33 cellular contexts compared by ENCODE assay signal in genomic region chr5:174585472-174585871, GRCh38.
"Had no signal": no experiment of that assay in that cellular context is flagged by ENCODE, and none has a peak within 500 bp of the region (broad histone marks: within the 10 kb centered on the region; RNA-seq: fewer than 3 reads in every experiment).

No MANE protein-coding gene starts in this region.

- H3K36me3 ChIP-seq: adrenal gland, ascending aorta, brain microvascular endothelial cell, breast epithelium, cardiac muscle cell, colonic mucosa had no signal

- H3K4me3 ChIP-seq: adrenal gland, ascending aorta, body of pancreas, breast epithelium, cardiac muscle cell, colonic mucosa had no signal

- DNase-seq: activated effector memory CD4-positive, alpha-beta T cell treated with anti-CD3 and anti-CD28 coated beads, Interleukin-2, amount 50 U/mL, for 16 hours; activated gamma-delta T cell; activated gamma-delta T cell treated with Interleukin-2 at 50 U/mL for 16 hours; activated naive CD4-positive, alpha-beta T cell; activated naive CD4-positive, alpha-beta T cell treated with anti-CD3 and anti-CD28 coated beads for 36 hours; activated naive CD4-positive, alpha-beta T cell treated with anti-CD3 and anti-CD28 coated beads, Interleukin-2, amount 10 ng/mL, durations not matched to agents 7 days and 5 days; activated naive CD4-positive, alpha-beta T cell treated with anti-CD3 and anti-CD28 coated beads, Interleukin-2, amount 50 U/mL, for 16 hours; activated naive CD4-positive, alpha-beta T cell treated with Interleukin-2 at 50 U/mL for 16 hours; activated naive CD8-positive, alpha-beta T cell treated with anti-CD3 and anti-CD28 coated beads for 36 hours; activated naive CD8-positive, alpha-beta T cell treated with anti-CD3 and anti-CD28 coated beads, Interleukin-2, amount 10 ng/mL, durations not matched to agents 7 days and 5 days; activated naive CD8-positive, alpha-beta T cell treated with anti-CD3 and anti-CD28 coated beads, Interleukin-2, amount 50 U/mL, for 24 hours; activated T-cell treated with anti-CD3 and anti-CD28 coated beads, Interleukin-2, amount 50 U/mL, for 4 hours; activated T-cell treated with anti-CD3 and anti-CD28 coated beads, Interleukin-2, amount 50 U/mL, for 48 hours; activated T-cell treated with anti-CD3 and anti-CD28 coated beads, Interleukin-2, amount 50 U/mL, for 72 hours; adrenal gland; amniotic stem cell; amygdala; anterior cingulate cortex; aorta; body of pancreas; brain microvascular endothelial cell; caudate nucleus; central memory CD4-positive, alpha-beta T cell; cerebellar nuclear complex; colonic mucosa had no signal

- FAIRE-seq: astrocyte, bronchial epithelial cell, colon had no signal

- H3K27ac ChIP-seq: adrenal gland, ascending aorta, body of pancreas, brain microvascular endothelial cell, breast epithelium, cardiac muscle cell, colonic mucosa had no signal

- H3K9me3 ChIP-seq: adrenal gland, ascending aorta, body of pancreas, breast epithelium, colonic mucosa had no signal

- ATAC-seq: activated naive CD4-positive, alpha-beta T cell treated with anti-CD3 and anti-CD28 coated beads, Interleukin-2, amount 50 U/mL, for 72 hours; activated naive CD8-positive, alpha-beta T cell treated with anti-CD3 and anti-CD28 coated beads, Interleukin-2, amount 50 U/mL, for 24 hours; activated T-cell treated with anti-CD3 and anti-CD28 coated beads, Interleukin-2, amount 50 U/mL, for 4 hours; activated T-cell treated with anti-CD3 and anti-CD28 coated beads, Interleukin-2, amount 50 U/mL, for 72 hours; activated T-helper 17 cell treated with anti-CD3 and anti-CD28 coated beads, Interleukin-2, amount 50 U/mL, for 72 hours; body of pancreas had no signal

- H3K27me3 ChIP-seq: ascending aorta, brain microvascular endothelial cell, breast epithelium, cardiac muscle cell, colonic mucosa had no signal

- H3K4me1 ChIP-seq: adrenal gland, ascending aorta, body of pancreas, breast epithelium, colonic mucosa had no signal
